Comparison of ENCODE assay signal across 2 cellular contexts in the genomic region with DNA sequence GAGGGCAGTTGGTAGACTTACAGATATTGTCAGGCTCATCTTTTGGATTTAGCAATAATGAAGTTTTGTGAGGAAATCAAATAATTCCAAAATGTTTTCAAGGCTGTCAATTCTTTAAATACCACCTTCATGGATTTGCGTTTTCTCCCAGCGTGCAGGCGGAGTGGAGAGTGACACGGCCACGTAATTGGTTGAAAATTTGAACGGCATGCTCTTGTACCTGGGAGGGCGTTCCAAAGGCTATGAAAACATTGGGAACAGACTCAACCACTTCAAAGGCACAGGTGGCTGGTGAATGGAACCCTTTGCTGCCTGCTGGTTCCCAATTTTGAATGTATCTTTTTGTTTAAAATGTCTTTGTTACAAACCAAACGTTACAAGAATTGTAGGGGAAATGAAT.
TF ChIP-seq lines count a peak whose summit lies in the region.

No MANE protein-coding gene starts in this region.

TF ChIP-seq in liver, 16 proteins besides CTCF, POLR2A, EP300 and RAD21:
- TF ChIP-seq HNF4A (conservative IDR thresholded peaks at IDR 0.05) = peak; percentile 21 to 54
- no peak for TF ChIP-seq SP1 (IDR thresholded peaks at IDR 0.05)

TF ChIP-seq in HepG2, 621 proteins besides CTCF, POLR2A, EP300 and RAD21:
- TF ChIP-seq KLF12 (CRISPR knock-in tag; IDR thresholded peaks at IDR 0.05; ENCODE audit: borderline replicate concordance) = no peak
- no peak for TF ChIP-seq ZFP1 (CRISPR knock-in tag; IDR thresholded peaks at IDR 0.05)
- TF ChIP-seq SMAD9 (CRISPR knock-in tag; IDR thresholded peaks at IDR 0.05) = no peak
- TF ChIP-seq, protein P1, sequence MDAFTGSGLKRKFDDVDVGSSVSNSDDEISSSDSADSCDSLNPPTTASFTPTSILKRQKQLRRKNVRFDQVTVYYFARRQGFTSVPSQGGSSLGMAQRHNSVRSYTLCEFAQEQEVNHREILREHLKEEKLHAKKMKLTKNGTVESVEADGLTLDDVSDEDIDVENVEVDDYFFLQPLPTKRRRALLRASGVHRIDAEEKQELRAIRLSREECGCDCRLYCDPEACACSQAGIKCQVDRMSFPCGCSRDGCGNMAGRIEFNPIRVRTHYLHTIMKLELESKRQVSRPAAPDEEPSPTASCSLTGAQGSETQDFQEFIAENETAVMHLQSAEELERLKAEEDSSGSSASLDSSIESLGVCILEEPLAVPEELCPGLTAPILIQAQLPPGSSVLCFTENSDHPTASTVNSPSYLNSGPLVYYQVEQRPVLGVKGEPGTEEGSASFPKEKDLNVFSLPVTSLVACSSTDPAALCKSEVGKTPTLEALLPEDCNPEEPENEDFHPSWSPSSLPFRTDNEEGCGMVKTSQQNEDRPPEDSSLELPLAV (CRISPR knock-in tag; conservative IDR thresholded peaks at IDR 0.05; ENCODE audit: low read depth) = no peak
- TF ChIP-seq, protein P2, sequence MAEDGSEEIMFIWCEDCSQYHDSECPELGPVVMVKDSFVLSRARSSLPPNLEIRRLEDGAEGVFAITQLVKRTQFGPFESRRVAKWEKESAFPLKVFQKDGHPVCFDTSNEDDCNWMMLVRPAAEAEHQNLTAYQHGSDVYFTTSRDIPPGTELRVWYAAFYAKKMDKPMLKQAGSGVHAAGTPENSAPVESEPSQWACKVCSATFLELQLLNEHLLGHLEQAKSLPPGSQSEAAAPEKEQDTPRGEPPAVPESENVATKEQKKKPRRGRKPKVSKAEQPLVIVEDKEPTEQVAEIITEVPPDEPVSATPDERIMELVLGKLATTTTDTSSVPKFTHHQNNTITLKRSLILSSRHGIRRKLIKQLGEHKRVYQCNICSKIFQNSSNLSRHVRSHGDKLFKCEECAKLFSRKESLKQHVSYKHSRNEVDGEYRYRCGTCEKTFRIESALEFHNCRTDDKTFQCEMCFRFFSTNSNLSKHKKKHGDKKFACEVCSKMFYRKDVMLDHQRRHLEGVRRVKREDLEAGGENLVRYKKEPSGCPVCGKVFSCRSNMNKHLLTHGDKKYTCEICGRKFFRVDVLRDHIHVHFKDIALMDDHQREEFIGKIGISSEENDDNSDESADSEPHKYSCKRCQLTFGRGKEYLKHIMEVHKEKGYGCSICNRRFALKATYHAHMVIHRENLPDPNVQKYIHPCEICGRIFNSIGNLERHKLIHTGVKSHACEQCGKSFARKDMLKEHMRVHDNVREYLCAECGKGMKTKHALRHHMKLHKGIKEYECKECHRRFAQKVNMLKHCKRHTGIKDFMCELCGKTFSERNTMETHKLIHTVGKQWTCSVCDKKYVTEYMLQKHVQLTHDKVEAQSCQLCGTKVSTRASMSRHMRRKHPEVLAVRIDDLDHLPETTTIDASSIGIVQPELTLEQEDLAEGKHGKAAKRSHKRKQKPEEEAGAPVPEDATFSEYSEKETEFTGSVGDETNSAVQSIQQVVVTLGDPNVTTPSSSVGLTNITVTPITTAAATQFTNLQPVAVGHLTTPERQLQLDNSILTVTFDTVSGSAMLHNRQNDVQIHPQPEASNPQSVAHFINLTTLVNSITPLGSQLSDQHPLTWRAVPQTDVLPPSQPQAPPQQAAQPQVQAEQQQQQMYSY (CRISPR knock-in tag; IDR thresholded peaks at IDR 0.05) = no peak
- TF ChIP-seq FLYWCH1 (CRISPR knock-in tag; IDR thresholded peaks at IDR 0.05) = no peak
- TF ChIP-seq, protein P3, sequence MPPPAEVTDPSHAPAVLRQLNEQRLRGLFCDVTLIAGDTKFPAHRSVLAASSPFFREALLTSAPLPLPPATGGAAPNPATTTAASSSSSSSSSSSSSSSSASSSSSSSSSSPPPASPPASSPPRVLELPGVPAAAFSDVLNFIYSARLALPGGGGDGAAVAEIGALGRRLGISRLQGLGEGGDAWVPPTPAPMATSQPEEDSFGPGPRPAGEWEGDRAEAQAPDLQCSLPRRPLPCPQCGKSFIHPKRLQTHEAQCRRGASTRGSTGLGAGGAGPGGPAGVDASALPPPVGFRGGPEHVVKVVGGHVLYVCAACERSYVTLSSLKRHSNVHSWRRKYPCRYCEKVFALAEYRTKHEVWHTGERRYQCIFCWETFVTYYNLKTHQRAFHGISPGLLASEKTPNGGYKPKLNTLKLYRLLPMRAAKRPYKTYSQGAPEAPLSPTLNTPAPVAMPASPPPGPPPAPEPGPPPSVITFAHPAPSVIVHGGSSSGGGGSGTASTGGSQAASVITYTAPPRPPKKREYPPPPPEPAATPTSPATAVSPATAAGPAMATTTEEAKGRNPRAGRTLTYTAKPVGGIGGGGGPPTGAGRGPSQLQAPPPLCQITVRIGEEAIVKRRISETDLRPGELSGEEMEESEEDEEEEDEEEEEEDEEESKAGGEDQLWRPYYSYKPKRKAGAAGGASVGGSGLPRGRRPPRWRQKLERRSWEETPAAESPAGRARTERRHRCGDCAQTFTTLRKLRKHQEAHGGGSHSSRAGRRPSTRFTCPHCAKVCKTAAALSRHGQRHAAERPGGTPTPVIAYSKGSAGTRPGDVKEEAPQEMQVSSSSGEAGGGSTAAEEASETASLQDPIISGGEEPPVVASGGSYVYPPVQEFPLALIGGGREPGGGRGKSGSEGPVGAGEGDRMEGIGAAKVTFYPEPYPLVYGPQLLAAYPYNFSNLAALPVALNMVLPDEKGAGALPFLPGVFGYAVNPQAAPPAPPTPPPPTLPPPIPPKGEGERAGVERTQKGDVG (CRISPR knock-in tag; IDR thresholded peaks at IDR 0.05; ENCODE audit: borderline replicate concordance) = no peak
- TF ChIP-seq ZNF652 (CRISPR knock-in tag; IDR thresholded peaks at IDR 0.05; ENCODE audit: borderline replicate concordance, low read depth) = no peak
TF ChIP-seq in HepG2: peak in this region for 0.
